12 cellular contexts compared by ENCODE assay signal in genomic region chr6:40585661-40586269, GRCh38. TPM values are rescaled to one million over a fixed set of nuclear protein-coding genes. Genes with fewer than 3 reads are reported as not detected.
A peak's percentile ranks its signal among the peaks of the same experiment; 100 is the strongest.
DNase-seq lines count a peak whose midpoint lies in the region; ATAC-seq and TF ChIP-seq lines count a peak whose summit lies in the region.
"Had no signal": no experiment of that assay in that cellular context is flagged by ENCODE, and none has a peak within 500 bp of the region (broad histone marks: within the 10 kb centered on the region; RNA-seq: fewer than 3 reads in every experiment).

No MANE protein-coding gene starts in this region.

- peaks cover 8% of the 10 kb centered on the region for H3K4me1 Mint-ChIP-seq in activated CD4-positive, alpha-beta T cell treated with anti-CD3 and anti-CD28 coated beads for 36 hours
- H3K4me1 Mint-ChIP-seq in progenitor cell of endocrine pancreas (ENCODE audit: low read depth), result peaks cover 13% of the 10 kb centered on the region

- WGBS in upper lobe of left lung, 2 donors, result 44% methylated on average over 11 of the region's 11 CpGs

- no peaks in the 10 kb centered on the region for H3K9me3 ChIP-seq in upper lobe of left lung

- H3K36me3 Mint-ChIP-seq in activated CD4-positive, alpha-beta T cell treated with anti-CD3 and anti-CD28 coated beads for 36 hours (ENCODE audit: low read depth), result no peaks in the 10 kb centered on the region
- no peaks in the 10 kb centered on the region for H3K36me3 Mint-ChIP-seq in progenitor cell of endocrine pancreas (ENCODE audit: insufficient read depth)

- ATAC-seq in activated CD4-positive, alpha-beta T cell treated with anti-CD3 and anti-CD28 coated beads for 36 hours, result no peak
- ATAC-seq in upper lobe of left lung (ENCODE audit: low FRiP score in 2 of 2) (no peak), GM21786 (IDR thresholded peaks at IDR 0.05; ENCODE audit: unreplicated experiment) (no peak)
- ATAC-seq: stimulated activated naive CD8-positive, alpha-beta T cell treated with anti-CD3 and anti-CD28 coated beads, Interleukin-15, Interleukin-2, amounts not matched to agents 100 U/mL and 50 U/mL, for 24 hours had no signal

- no peak overlapping the region for H3K27ac Mint-ChIP-seq in activated CD4-positive, alpha-beta T cell treated with anti-CD3 and anti-CD28 coated beads for 36 hours
- no peak overlapping the region for H3K27ac Mint-ChIP-seq in progenitor cell of endocrine pancreas

- TF ChIP-seq CTCF in progenitor cell of endocrine pancreas (IDR thresholded peaks at IDR 0.05; ENCODE audit: unreplicated experiment) (no peak), upper lobe of left lung (IDR thresholded peaks at IDR 0.05) (no peak)

- intact Hi-C loops in activated CD4-positive, alpha-beta T cell treated with anti-CD3 and anti-CD28 coated beads for 36 hours (cut with DNase I, micrococcal nuclease), result no loop called here
- intact Hi-C loops in posterior vena cava (cut with DNase I), result loop anchor here in 1 of 2 donors (10.0 kb wide), 1 partner anchor 1221 kb away; no protein-coding TSS in a partner anchor

- H3K9me3 Mint-ChIP-seq in activated CD4-positive, alpha-beta T cell treated with anti-CD3 and anti-CD28 coated beads for 36 hours (ENCODE audit: low read depth), result no peaks in the 10 kb centered on the region
- H3K9me3 Mint-ChIP-seq in progenitor cell of endocrine pancreas (ENCODE audit: low read depth), result no peaks in the 10 kb centered on the region

- H3K4me1 ChIP-seq in upper lobe of left lung, result peaks cover 14 to 27% (median 17%) of the 10 kb centered on the region in 4 donors

- DNase-seq in activated CD4-positive, alpha-beta T cell treated with anti-CD3 and anti-CD28 coated beads for 36 hours, result no peak
- DNase-seq in activated CD4-positive, alpha-beta T cell treated with anti-CD3 and anti-CD28 coated beads for 1 hour, result no peak
- peak; percentile 78 for DNase-seq in NCI-H345 (lab: John Stamatoyannopoulos, UW)
- DNase-seq in progenitor cell of endocrine pancreas (ENCODE audit: low spot score, unreplicated experiment), result no peak
- no peak for DNase-seq in upper lobe of left lung
- DNase-seq in posterior vena cava (ENCODE audit: low spot score), result no peak
- DNase-seq: stimulated activated naive CD8-positive, alpha-beta T cell treated with anti-CD3 and anti-CD28 coated beads, Interleukin-15, Interleukin-2, amounts not matched to agents 100 U/mL and 50 U/mL, for 24 hours had no signal

- POLR2A ChIA-PET in activated CD4-positive, alpha-beta T cell treated with anti-CD3 and anti-CD28 coated beads for 36 hours (lab: Charles Lee), result no interaction called here

- peak overlapping the region; percentile 42 for H3K4me3 Mint-ChIP-seq in activated CD4-positive, alpha-beta T cell treated with anti-CD3 and anti-CD28 coated beads for 36 hours
- peak overlapping the region; percentile 61 for H3K4me3 Mint-ChIP-seq in progenitor cell of endocrine pancreas (ENCODE audit: low read depth)

- no peak overlapping the region for H3K4me3 ChIP-seq in upper lobe of left lung

- peaks cover 0 to 3% (median 0%) of the 10 kb centered on the region in 4 donors for H3K27me3 ChIP-seq in upper lobe of left lung

- no peaks in the 10 kb centered on the region for H3K36me3 ChIP-seq in upper lobe of left lung

- CTCF ChIA-PET in activated CD4-positive, alpha-beta T cell treated with anti-CD3 and anti-CD28 coated beads for 36 hours (lab: Charles Lee), result interaction anchor here (0.6 kb wide), 1 partner anchor 310 kb away, joined by 3 read pairs; no protein-coding TSS in a partner anchor

- peaks cover 36% of the 10 kb centered on the region for H3K27me3 Mint-ChIP-seq in activated CD4-positive, alpha-beta T cell treated with anti-CD3 and anti-CD28 coated beads for 36 hours
- peaks cover 67% of the 10 kb centered on the region for H3K27me3 Mint-ChIP-seq in progenitor cell of endocrine pancreas

- H3K27ac ChIP-seq in cingulate gyrus (ENCODE audit: low read depth, low read length) (peak overlapping the region; percentile 47), upper lobe of left lung (no peak overlapping the region)
- H3K27ac ChIP-seq: GM23248, RWPE1 had no signal

- no peak for TF ChIP-seq EP300 in upper lobe of left lung (IDR thresholded peaks at IDR 0.05)

- TF ChIP-seq POLR2A in upper lobe of left lung (IDR thresholded peaks at IDR 0.05), result no peak

RNA-seq across cellular contexts. Expression of gene LRFN2, which starts 1.4 kb away (rescaled TPM):
- total RNA-seq in activated CD4-positive, alpha-beta T cell treated with anti-CD3 and anti-CD28 coated beads for 36 hours, result not detected
- total RNA-seq in progenitor cell of endocrine pancreas, result 0.14 and 0.18 TPM in 2 replicates
- under 1 TPM in 2 of 6 donors, not detected in 4; 0.06 to 0.20 TPM for total RNA-seq in upper lobe of left lung
- total RNA-seq in posterior vena cava, result not detected
- total RNA-seq: dermis microvascular lymphatic vessel endothelial cell, GM23248 had no signal
